ENCODE assay signal across 1 cellular context in the genomic region with DNA sequence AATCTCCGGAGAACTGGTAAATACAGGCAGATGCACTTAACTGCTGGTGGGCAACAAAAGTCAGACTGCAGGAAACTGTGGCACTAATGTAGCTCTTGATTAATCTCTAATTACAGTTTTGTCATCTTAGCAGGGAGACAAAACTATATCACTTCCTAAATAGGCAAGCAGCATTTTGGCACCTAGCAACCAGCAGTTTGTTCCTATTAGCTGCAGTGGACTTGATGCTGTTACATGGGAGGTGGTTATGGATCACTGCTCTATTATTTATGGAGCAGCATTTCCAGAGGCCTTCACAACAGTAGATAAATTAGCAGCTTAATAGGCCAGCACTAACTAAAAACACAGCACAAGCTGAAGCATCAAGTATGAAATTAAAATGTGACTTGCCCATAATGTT.
TF ChIP-seq lines count a peak whose summit lies in the region.

No MANE protein-coding gene starts in this region.

TF ChIP-seq in H1, 55 proteins besides CTCF, POLR2A, EP300 and RAD21:
- TF ChIP-seq ATF2 (IDR thresholded peaks at IDR 0.05; ENCODE audit: low read length) (no peak), POLR2AphosphoS5 (IDR thresholded peaks at IDR 0.05; ENCODE audit: low read depth, low read length) (no peak), MAFK (IDR thresholded peaks at IDR 0.05; ENCODE audit: low read depth, low read length) (no peak), SP4 (IDR thresholded peaks at IDR 0.05; ENCODE audit: low read length) (no peak), SIN3A (conservative IDR thresholded peaks at IDR 0.05 in 1 of 2, IDR thresholded peaks at IDR 0.05 in 1 of 2; ENCODE audit: low read depth in 1 of 2, low read length in 2 of 2) (no peak), SAP30 (IDR thresholded peaks at IDR 0.05; ENCODE audit: insufficient read depth, insufficient replicate concordance, low read length) (no peak), ZNF274 (IDR thresholded peaks at IDR 0.05; ENCODE audit: borderline replicate concordance, extremely low read depth, low read length) (no peak), KDM4A (IDR thresholded peaks at IDR 0.05; ENCODE audit: low read depth, low read length, severe bottlenecking) (no peak), CHD1 (IDR thresholded peaks at IDR 0.05; ENCODE audit: low read depth, low read length) (no peak), RXRA (IDR thresholded peaks at IDR 0.05; ENCODE audit: insufficient read depth, low read depth, low read length) (no peak), RBBP5 (IDR thresholded peaks at IDR 0.05; ENCODE audit: borderline replicate concordance, low read depth, low read length) (no peak), HDAC2 (IDR thresholded peaks at IDR 0.05; ENCODE audit: borderline replicate concordance in 1 of 2, low read depth in 2 of 2, low read length in 2 of 2) (no peak)
